16 cellular contexts compared by ENCODE assay signal in genomic region chr5:75028090-75028489, GRCh38. TPM values are rescaled to one million over a fixed set of nuclear protein-coding genes. Genes with fewer than 3 reads are reported as not detected.
DNase-seq lines count a peak whose midpoint lies in the region; ATAC-seq lines count a peak whose summit lies in the region.
"Had no signal": no experiment of that assay in that cellular context is flagged by ENCODE, and none has a peak within 500 bp of the region (broad histone marks: within the 10 kb centered on the region; RNA-seq: fewer than 3 reads in every experiment).

No MANE protein-coding gene starts in this region.

- H3K27me3 Mint-ChIP-seq in activated T-cell treated with anti-CD3 and anti-CD28 coated beads, Interleukin-2, amount 50 U/mL, for 4 hours (ENCODE audit: low read depth), result no peaks in the 10 kb centered on the region
- H3K27me3 Mint-ChIP-seq in CD8-positive, alpha-beta memory T cell, result no peaks in the 10 kb centered on the region
- peaks cover 1% of the 10 kb centered on the region for H3K27me3 Mint-ChIP-seq in activated naive CD8-positive, alpha-beta T cell treated with anti-CD3 and anti-CD28 coated beads, Interleukin-2, amount 10 ng/mL, durations not matched to agents 7 days and 5 days

- H3K9me3 Mint-ChIP-seq in activated T-cell treated with anti-CD3 and anti-CD28 coated beads, Interleukin-2, amount 50 U/mL, for 4 hours, result no peaks in the 10 kb centered on the region
- H3K9me3 Mint-ChIP-seq in CD8-positive, alpha-beta memory T cell, result no peaks in the 10 kb centered on the region
- H3K9me3 Mint-ChIP-seq in activated naive CD8-positive, alpha-beta T cell treated with anti-CD3 and anti-CD28 coated beads, Interleukin-2, amount 10 ng/mL, durations not matched to agents 7 days and 5 days, result no peaks in the 10 kb centered on the region
- H3K9me3 Mint-ChIP-seq: H9 had no signal

- POLR2A ChIA-PET in CD8-positive, alpha-beta memory T cell (lab: Charles Lee), result no interaction called here
- POLR2A ChIA-PET in activated naive CD8-positive, alpha-beta T cell treated with anti-CD3 and anti-CD28 coated beads, Interleukin-2, amount 10 ng/mL, durations not matched to agents 7 days and 5 days (lab: Charles Lee), result interaction anchor here (0.7 kb wide), 1 partner anchor 24 kb away, joined by 3 read pairs; the partner anchor contains the start of gene GCNT4

- peak; percentile 58 to 76 for ATAC-seq in activated T-cell treated with anti-CD3 and anti-CD28 coated beads, Interleukin-2, amount 50 U/mL, for 4 hours
- peak; percentile 69 for ATAC-seq in activated naive CD8-positive, alpha-beta T cell treated with anti-CD3 and anti-CD28 coated beads, Interleukin-2, amount 10 ng/mL, durations not matched to agents 7 days and 5 days (ENCODE audit: low read depth)
- ATAC-seq in stimulated activated naive CD8-positive, alpha-beta T cell treated with anti-CD3 and anti-CD28 coated beads, Interleukin-15, Interleukin-2, amounts not matched to agents 100 U/mL and 50 U/mL, for 24 hours, result peak; percentile 33
- no peak for ATAC-seq in GM21447 (IDR thresholded peaks at IDR 0.05; ENCODE audit: unreplicated experiment)
- ATAC-seq: Panc1 had no signal

- peaks cover 41% of the 10 kb centered on the region for H3K4me1 ChIP-seq in CD8-positive, alpha-beta memory T cell (ENCODE audit: insufficient read depth, low read length)
- H3K4me1 ChIP-seq: BLaER1 had no signal

- no peaks in the 10 kb centered on the region for H3K9me3 ChIP-seq in CD8-positive, alpha-beta memory T cell (ENCODE audit: low read length)
- H3K9me3 ChIP-seq: BLaER1, SJSA1 had no signal

- no peaks in the 10 kb centered on the region for H3K27me3 ChIP-seq in CD8-positive, alpha-beta memory T cell (ENCODE audit: insufficient read depth, low read length, poor library complexity, severe bottlenecking)
- H3K27me3 ChIP-seq: BLaER1, SJSA1 had no signal

- peak overlapping the region in 6 of 8 donors; percentile 7 to 81 (median 50) for H3K27ac Mint-ChIP-seq in CD8-positive, alpha-beta memory T cell
- peak overlapping the region; percentile 77 for H3K27ac Mint-ChIP-seq in activated naive CD8-positive, alpha-beta T cell treated with anti-CD3 and anti-CD28 coated beads, Interleukin-2, amount 10 ng/mL, durations not matched to agents 7 days and 5 days
- H3K27ac Mint-ChIP-seq: H9 had no signal

- H3K36me3 Mint-ChIP-seq in activated T-cell treated with anti-CD3 and anti-CD28 coated beads, Interleukin-2, amount 50 U/mL, for 4 hours (ENCODE audit: insufficient read depth), result peaks cover 2% of the 10 kb centered on the region
- H3K36me3 Mint-ChIP-seq in CD8-positive, alpha-beta memory T cell, result peaks cover 4 to 27% (median 7%) of the 10 kb centered on the region in 3 donors
- H3K36me3 Mint-ChIP-seq in activated naive CD8-positive, alpha-beta T cell treated with anti-CD3 and anti-CD28 coated beads, Interleukin-2, amount 10 ng/mL, durations not matched to agents 7 days and 5 days, result peaks cover 11% of the 10 kb centered on the region

- H3K27ac ChIP-seq in CD8-positive, alpha-beta memory T cell (ENCODE audit: low read depth, low read length), result no peak overlapping the region
- H3K27ac ChIP-seq: BLaER1, SJSA1 had no signal

- H3K36me3 ChIP-seq in CD8-positive, alpha-beta memory T cell (ENCODE audit: insufficient read depth, low read length), result no peaks in the 10 kb centered on the region
- H3K36me3 ChIP-seq: BLaER1, SJSA1 had no signal

- no peak overlapping the region for H3K4me3 Mint-ChIP-seq in activated T-cell treated with anti-CD3 and anti-CD28 coated beads, Interleukin-2, amount 50 U/mL, for 4 hours
- H3K4me3 Mint-ChIP-seq in CD8-positive, alpha-beta memory T cell, result peak overlapping the region in 4 of 7 donors; percentile 0 to 29 (median 12)
- peak overlapping the region; percentile 4 for H3K4me3 Mint-ChIP-seq in activated naive CD8-positive, alpha-beta T cell treated with anti-CD3 and anti-CD28 coated beads, Interleukin-2, amount 10 ng/mL, durations not matched to agents 7 days and 5 days
- H3K4me3 Mint-ChIP-seq: H9 had no signal

- DNase-seq in activated T-cell treated with anti-CD3 and anti-CD28 coated beads, Interleukin-2, amount 50 U/mL, for 4 hours, result no peak
- no peak for DNase-seq in activated T-cell treated with anti-CD3 and anti-CD28 coated beads for 4 hours
- DNase-seq in CD8-positive, alpha-beta memory T cell, result peak in 2 of 5 donors; percentile 20 to 75
- DNase-seq in activated naive CD8-positive, alpha-beta T cell treated with anti-CD3 and anti-CD28 coated beads, Interleukin-2, amount 10 ng/mL, durations not matched to agents 7 days and 5 days, result no peak
- no peak for DNase-seq in stimulated activated naive CD8-positive, alpha-beta T cell treated with anti-CD3 and anti-CD28 coated beads, Interleukin-15, Interleukin-2, amounts not matched to agents 100 U/mL and 50 U/mL, for 24 hours
- DNase-seq in DMS114 treated with DMSO at 0.1 percent for 48 hours (lab: John Stamatoyannopoulos, UW; ENCODE audit: unreplicated experiment), result no peak
- no peak for DNase-seq in GOT3 (lab: John Stamatoyannopoulos, UW)
- DNase-seq: DND-41, H9, NCI-H1092 treated with DMSO at 0.1 percent for 48 hours, NCI-H2081 treated with DMSO at 0.1 percent for 48 hours, NCI-H446 treated with DMSO at 0.1 percent for 48 hours had no signal

- CTCF ChIA-PET in CD8-positive, alpha-beta memory T cell (lab: Charles Lee), result interaction anchor here (1.0 to 1.2 kb wide), 3 partner anchors 21 to 209 kb away, joined by 3 read pairs; no protein-coding TSS in a partner anchor

- H3K4me3 ChIP-seq in CD8-positive, alpha-beta memory T cell (ENCODE audit: low read length), result no peak overlapping the region
- H3K4me3 ChIP-seq: BLaER1, SJSA1 had no signal

- peaks cover 54% of the 10 kb centered on the region for H3K4me1 Mint-ChIP-seq in activated T-cell treated with anti-CD3 and anti-CD28 coated beads, Interleukin-2, amount 50 U/mL, for 4 hours (ENCODE audit: low read depth)
- H3K4me1 Mint-ChIP-seq in CD8-positive, alpha-beta memory T cell, result peaks cover 41 to 73% (median 70%) of the 10 kb centered on the region in 3 donors
- H3K4me1 Mint-ChIP-seq in activated naive CD8-positive, alpha-beta T cell treated with anti-CD3 and anti-CD28 coated beads, Interleukin-2, amount 10 ng/mL, durations not matched to agents 7 days and 5 days, result peaks cover 26% of the 10 kb centered on the region

RNA-seq across cellular contexts. Expression of gene GCNT4, which starts 24.3 kb away (rescaled TPM):
- 1 to 10 TPM; 1.1 to 1.3 (median 1.2) TPM for total RNA-seq in activated T-cell treated with anti-CD3 and anti-CD28 coated beads, Interleukin-2, amount 50 U/mL, for 4 hours
- total RNA-seq in CD8-positive, alpha-beta memory T cell, result 1 to 10 TPM; 1.4 to 1.6 TPM
- 1.3 TPM for polyA plus RNA-seq in CD8-positive, alpha-beta memory T cell
- 1 to 10 TPM; 5.3 to 6.0 TPM for total RNA-seq in activated naive CD8-positive, alpha-beta T cell treated with anti-CD3 and anti-CD28 coated beads, Interleukin-2, amount 10 ng/mL, durations not matched to agents 7 days and 5 days
